Comparison of ENCODE assay signal across 16 cellular contexts in genomic region chr14:52244997-52245396, GRCh38.
A peak's percentile ranks its signal among the peaks of the same experiment; 100 is the strongest.
DNase-seq lines count a peak whose midpoint lies in the region; ATAC-seq lines count a peak whose summit lies in the region.
"Had no signal": no experiment of that assay in that cellular context is flagged by ENCODE, and none has a peak within 500 bp of the region (broad histone marks: within the 10 kb centered on the region; RNA-seq: fewer than 3 reads in every experiment).

No MANE protein-coding gene starts in this region.

- H3K27me3 Mint-ChIP-seq in stimulated activated naive B cell treated with anti-CD40 and anti-IgM and Interleukin-4, amounts not matched to agents 10 μg/mL and 1 μg/mL and 100 μg/mL, for 72 hours, result no peaks in the 10 kb centered on the region

- no peak overlapping the region for H3K27ac Mint-ChIP-seq in stimulated activated naive B cell treated with anti-CD40 and anti-IgM and Interleukin-4, amounts not matched to agents 10 μg/mL and 1 μg/mL and 100 μg/mL, for 72 hours
- H3K27ac Mint-ChIP-seq: activated naive CD8-positive, alpha-beta T cell treated with anti-CD3 and anti-CD28 coated beads, Interleukin-2, amount 10 ng/mL, durations not matched to agents 7 days and 5 days; neural progenitor cell had no signal

- DNase-seq in stimulated activated naive B cell treated with anti-CD40 and anti-IgM and Interleukin-4, amounts not matched to agents 10 μg/mL and 1 μg/mL and 100 μg/mL, for 72 hours, result no peak
- no peak for DNase-seq in germinal center (ENCODE audit: low spot score)
- DNase-seq in T1000 (lab: John Stamatoyannopoulos, UW), result no peak
- DNase-seq: activated naive CD8-positive, alpha-beta T cell treated with anti-CD3 and anti-CD28 coated beads, Interleukin-2, amount 10 ng/mL, durations not matched to agents 7 days and 5 days; activated T-cell treated with anti-CD3 and anti-CD28 coated beads, Interleukin-2, amount 50 U/mL, for 4 hours; BE2C; H7; heart right ventricle; NCI-H1694; NCI-H446; stimulated activated CD4-positive, alpha-beta T cell treated with anti-CD3 and anti-CD28 coated beads, Interleukin-15, amount 100 ng/mL, for 24 hours had no signal

- no peak overlapping the region for H3K4me3 Mint-ChIP-seq in stimulated activated naive B cell treated with anti-CD40 and anti-IgM and Interleukin-4, amounts not matched to agents 10 μg/mL and 1 μg/mL and 100 μg/mL, for 72 hours
- H3K4me3 Mint-ChIP-seq: activated naive CD8-positive, alpha-beta T cell treated with anti-CD3 and anti-CD28 coated beads, Interleukin-2, amount 10 ng/mL, durations not matched to agents 7 days and 5 days; activated T-cell treated with anti-CD3 and anti-CD28 coated beads, Interleukin-2, amount 50 U/mL, for 4 hours; neural progenitor cell had no signal

- ATAC-seq in GM19043 (IDR thresholded peaks at IDR 0.05; ENCODE audit: low read depth, unreplicated experiment), result peak; percentile 52
- peak; percentile 44 for ATAC-seq in GM21529 (IDR thresholded peaks at IDR 0.05; ENCODE audit: unreplicated experiment)
- ATAC-seq in HG03060 (IDR thresholded peaks at IDR 0.05; ENCODE audit: low read depth, unreplicated experiment), result peak; percentile 44
- ATAC-seq in stimulated activated naive B cell treated with anti-CD40 and anti-IgM and Interleukin-4, amounts not matched to agents 10 μg/mL and 1 μg/mL and 100 μg/mL, for 72 hours (replicated peaks), result peak; percentile 26 to 37
- no peak for ATAC-seq in HG03095 (IDR thresholded peaks at IDR 0.05; ENCODE audit: unreplicated experiment)
- ATAC-seq: activated T-cell treated with anti-CD3 and anti-CD28 coated beads, Interleukin-2, amount 50 U/mL, for 4 hours; heart right ventricle had no signal

- no peaks in the 10 kb centered on the region for H3K36me3 Mint-ChIP-seq in stimulated activated naive B cell treated with anti-CD40 and anti-IgM and Interleukin-4, amounts not matched to agents 10 μg/mL and 1 μg/mL and 100 μg/mL, for 72 hours
- H3K36me3 Mint-ChIP-seq: neural progenitor cell had no signal

- H3K9me3 Mint-ChIP-seq in stimulated activated naive B cell treated with anti-CD40 and anti-IgM and Interleukin-4, amounts not matched to agents 10 μg/mL and 1 μg/mL and 100 μg/mL, for 72 hours, result peaks cover 4% of the 10 kb centered on the region in 2 donors
- H3K9me3 Mint-ChIP-seq: activated T-cell treated with anti-CD3 and anti-CD28 coated beads, Interleukin-2, amount 50 U/mL, for 4 hours; neural progenitor cell had no signal

- H3K4me1 Mint-ChIP-seq in stimulated activated naive B cell treated with anti-CD40 and anti-IgM and Interleukin-4, amounts not matched to agents 10 μg/mL and 1 μg/mL and 100 μg/mL, for 72 hours, result peaks cover 27 to 39% of the 10 kb centered on the region in 2 donors
- H3K4me1 Mint-ChIP-seq: neural progenitor cell had no signal
